1 cellular context compared by ENCODE assay signal in the genomic region with DNA sequence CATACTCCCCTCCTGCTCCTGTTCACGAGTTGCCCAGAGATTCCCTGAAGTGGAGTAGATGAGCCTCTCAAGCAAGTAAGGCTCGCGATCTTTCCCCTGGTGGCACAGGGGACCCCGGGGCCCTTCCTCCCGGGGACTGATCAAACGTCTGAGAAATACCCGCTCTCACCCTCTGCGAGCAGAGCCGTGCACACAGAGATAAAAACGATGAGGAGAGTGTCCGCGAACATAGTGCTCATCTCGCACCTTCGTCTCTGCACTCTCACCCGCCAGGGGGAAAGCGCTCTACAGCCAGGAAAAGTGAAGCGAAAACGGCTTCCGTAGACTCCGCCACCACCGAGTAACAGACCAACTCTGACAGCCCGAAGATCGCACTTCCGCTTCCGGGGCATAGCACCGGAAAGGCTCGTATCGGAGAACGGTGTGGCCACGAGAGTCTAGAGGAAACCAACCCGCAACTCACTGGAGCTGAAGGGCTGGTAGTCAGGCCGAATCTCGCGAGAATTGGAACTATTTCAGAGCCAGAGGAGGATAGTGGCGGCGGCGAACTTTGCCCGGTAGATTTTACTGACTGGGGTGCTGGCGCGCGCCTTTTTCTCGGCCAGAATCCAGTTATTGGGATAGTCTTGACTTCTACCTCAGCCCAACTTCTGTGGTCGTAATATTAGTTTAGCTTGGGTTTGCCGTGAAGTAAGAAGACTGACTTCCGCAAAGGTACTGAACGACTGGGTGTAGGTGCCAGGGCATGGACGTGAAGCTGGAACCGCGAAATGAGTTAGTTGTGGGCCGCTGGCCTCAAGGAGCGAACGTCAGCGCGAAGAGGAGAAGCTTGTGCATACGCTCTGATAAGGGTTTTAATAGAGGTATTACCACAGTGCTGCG.
TF ChIP-seq lines count a peak whose summit lies in the region.

A gene with protein sequence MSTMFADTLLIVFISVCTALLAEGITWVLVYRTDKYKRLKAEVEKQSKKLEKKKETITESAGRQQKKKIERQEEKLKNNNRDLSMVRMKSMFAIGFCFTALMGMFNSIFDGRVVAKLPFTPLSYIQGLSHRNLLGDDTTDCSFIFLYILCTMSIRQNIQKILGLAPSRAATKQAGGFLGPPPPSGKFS (minus strand): TSS at position 356 of the 882 bp plus-strand sequence. CDS start 117 bp downstream, at position 239.

TF ChIP-seq in K562, 482 proteins besides CTCF, POLR2A, EP300 and RAD21 (continued from another document):
- TF ChIP-seq, protein P1, sequence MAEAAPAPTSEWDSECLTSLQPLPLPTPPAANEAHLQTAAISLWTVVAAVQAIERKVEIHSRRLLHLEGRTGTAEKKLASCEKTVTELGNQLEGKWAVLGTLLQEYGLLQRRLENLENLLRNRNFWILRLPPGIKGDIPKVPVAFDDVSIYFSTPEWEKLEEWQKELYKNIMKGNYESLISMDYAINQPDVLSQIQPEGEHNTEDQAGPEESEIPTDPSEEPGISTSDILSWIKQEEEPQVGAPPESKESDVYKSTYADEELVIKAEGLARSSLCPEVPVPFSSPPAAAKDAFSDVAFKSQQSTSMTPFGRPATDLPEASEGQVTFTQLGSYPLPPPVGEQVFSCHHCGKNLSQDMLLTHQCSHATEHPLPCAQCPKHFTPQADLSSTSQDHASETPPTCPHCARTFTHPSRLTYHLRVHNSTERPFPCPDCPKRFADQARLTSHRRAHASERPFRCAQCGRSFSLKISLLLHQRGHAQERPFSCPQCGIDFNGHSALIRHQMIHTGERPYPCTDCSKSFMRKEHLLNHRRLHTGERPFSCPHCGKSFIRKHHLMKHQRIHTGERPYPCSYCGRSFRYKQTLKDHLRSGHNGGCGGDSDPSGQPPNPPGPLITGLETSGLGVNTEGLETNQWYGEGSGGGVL (CRISPR knock-in tag; IDR thresholded peaks at IDR 0.05), result no peak
- peak; percentile 97 for TF ChIP-seq RBBP5 (IDR thresholded peaks at IDR 0.05; ENCODE audit: borderline replicate concordance, insufficient read depth, low read length, poor library complexity, severe bottlenecking)
- TF ChIP-seq, protein P2, sequence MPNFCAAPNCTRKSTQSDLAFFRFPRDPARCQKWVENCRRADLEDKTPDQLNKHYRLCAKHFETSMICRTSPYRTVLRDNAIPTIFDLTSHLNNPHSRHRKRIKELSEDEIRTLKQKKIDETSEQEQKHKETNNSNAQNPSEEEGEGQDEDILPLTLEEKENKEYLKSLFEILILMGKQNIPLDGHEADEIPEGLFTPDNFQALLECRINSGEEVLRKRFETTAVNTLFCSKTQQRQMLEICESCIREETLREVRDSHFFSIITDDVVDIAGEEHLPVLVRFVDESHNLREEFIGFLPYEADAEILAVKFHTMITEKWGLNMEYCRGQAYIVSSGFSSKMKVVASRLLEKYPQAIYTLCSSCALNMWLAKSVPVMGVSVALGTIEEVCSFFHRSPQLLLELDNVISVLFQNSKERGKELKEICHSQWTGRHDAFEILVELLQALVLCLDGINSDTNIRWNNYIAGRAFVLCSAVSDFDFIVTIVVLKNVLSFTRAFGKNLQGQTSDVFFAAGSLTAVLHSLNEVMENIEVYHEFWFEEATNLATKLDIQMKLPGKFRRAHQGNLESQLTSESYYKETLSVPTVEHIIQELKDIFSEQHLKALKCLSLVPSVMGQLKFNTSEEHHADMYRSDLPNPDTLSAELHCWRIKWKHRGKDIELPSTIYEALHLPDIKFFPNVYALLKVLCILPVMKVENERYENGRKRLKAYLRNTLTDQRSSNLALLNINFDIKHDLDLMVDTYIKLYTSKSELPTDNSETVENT (CRISPR knock-in tag; IDR thresholded peaks at IDR 0.05), result no peak
- TF ChIP-seq, protein P3, sequence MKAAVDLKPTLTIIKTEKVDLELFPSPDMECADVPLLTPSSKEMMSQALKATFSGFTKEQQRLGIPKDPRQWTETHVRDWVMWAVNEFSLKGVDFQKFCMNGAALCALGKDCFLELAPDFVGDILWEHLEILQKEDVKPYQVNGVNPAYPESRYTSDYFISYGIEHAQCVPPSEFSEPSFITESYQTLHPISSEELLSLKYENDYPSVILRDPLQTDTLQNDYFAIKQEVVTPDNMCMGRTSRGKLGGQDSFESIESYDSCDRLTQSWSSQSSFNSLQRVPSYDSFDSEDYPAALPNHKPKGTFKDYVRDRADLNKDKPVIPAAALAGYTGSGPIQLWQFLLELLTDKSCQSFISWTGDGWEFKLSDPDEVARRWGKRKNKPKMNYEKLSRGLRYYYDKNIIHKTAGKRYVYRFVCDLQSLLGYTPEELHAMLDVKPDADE (conservative IDR thresholded peaks at IDR 0.05; ENCODE audit: control insufficient read depth, low read depth, low read length), result peak; percentile 94
- no peak for TF ChIP-seq ZNF41 (CRISPR knock-in tag; conservative IDR thresholded peaks at IDR 0.05)
- TF ChIP-seq ZNF384 (IDR thresholded peaks at IDR 0.05; ENCODE audit: low read depth, low read length), result 0 out of 2 replicates have a peak, but pooled peaks have one; percentile 32
- TF ChIP-seq CCNT2 (IDR thresholded peaks at IDR 0.05; ENCODE audit: borderline replicate concordance, extremely low read depth, insufficient read length, low read depth, low read length), result no peak
- TF ChIP-seq ZNF263 (CRISPR knock-in tag; IDR thresholded peaks at IDR 0.05; ENCODE audit: borderline replicate concordance), result no peak
- peak; percentile 57; the same call in 1 of the 2 replicates for TF ChIP-seq ZBTB7A (IDR thresholded peaks at IDR 0.05; ENCODE audit: borderline replicate concordance, control insufficient read depth, low read depth, low read length)
- TF ChIP-seq ZNF668 (CRISPR knock-in tag; IDR thresholded peaks at IDR 0.05), result no peak
- 0 out of 2 replicates have a peak, but pooled peaks have one; percentile 22 for TF ChIP-seq ZC3H11A (IDR thresholded peaks at IDR 0.05; ENCODE audit: low read depth, low read length)
- no peak for TF ChIP-seq HOXB6 (CRISPR knock-in tag; IDR thresholded peaks at IDR 0.05; ENCODE audit: borderline replicate concordance)
- TF ChIP-seq, protein P4, sequence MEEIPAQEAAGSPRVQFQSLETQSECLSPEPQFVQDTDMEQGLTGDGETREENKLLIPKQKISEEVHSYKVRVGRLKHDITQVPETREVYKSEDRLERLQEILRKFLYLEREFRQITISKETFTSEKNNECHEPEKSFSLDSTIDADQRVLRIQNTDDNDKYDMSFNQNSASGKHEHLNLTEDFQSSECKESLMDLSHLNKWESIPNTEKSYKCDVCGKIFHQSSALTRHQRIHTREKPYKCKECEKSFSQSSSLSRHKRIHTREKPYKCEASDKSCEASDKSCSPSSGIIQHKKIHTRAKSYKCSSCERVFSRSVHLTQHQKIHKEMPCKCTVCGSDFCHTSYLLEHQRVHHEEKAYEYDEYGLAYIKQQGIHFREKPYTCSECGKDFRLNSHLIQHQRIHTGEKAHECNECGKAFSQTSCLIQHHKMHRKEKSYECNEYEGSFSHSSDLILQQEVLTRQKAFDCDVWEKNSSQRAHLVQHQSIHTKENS (CRISPR knock-in tag; IDR thresholded peaks at IDR 0.05), result no peak
- no peak for TF ChIP-seq BRF1 (IDR thresholded peaks at IDR 0.05; ENCODE audit: borderline replicate concordance, extremely low read depth, insufficient read length)
- peak; percentile 93 for TF ChIP-seq CXXC5 (CRISPR knock-in tag; IDR thresholded peaks at IDR 0.05)
- no peak for TF ChIP-seq SAFB (IDR thresholded peaks at IDR 0.05; ENCODE audit: borderline replicate concordance, low read depth, low read length)
- TF ChIP-seq ZBTB1 (CRISPR knock-in tag; IDR thresholded peaks at IDR 0.05; ENCODE audit: borderline replicate concordance, low read depth), result peak; percentile 72; the same call in 1 of the 2 replicates
- peak; percentile 45 for TF ChIP-seq DACH1 (IDR thresholded peaks at IDR 0.05; ENCODE audit: partially characterized antibody)
- TF ChIP-seq STAT5A (IDR thresholded peaks at IDR 0.05; ENCODE audit: borderline replicate concordance, low read length), result no peak
- TF ChIP-seq IRF2 (CRISPR knock-in tag; IDR thresholded peaks at IDR 0.05), result no peak
